8 cellular contexts compared by ENCODE assay signal in genomic region chr2:238203104-238203972, GRCh38. TPM values are rescaled to one million over a fixed set of nuclear protein-coding genes. Genes with fewer than 3 reads are reported as not detected.
DNase-seq lines count a peak whose midpoint lies in the region; ATAC-seq and TF ChIP-seq lines count a peak whose summit lies in the region.

A gene with protein sequence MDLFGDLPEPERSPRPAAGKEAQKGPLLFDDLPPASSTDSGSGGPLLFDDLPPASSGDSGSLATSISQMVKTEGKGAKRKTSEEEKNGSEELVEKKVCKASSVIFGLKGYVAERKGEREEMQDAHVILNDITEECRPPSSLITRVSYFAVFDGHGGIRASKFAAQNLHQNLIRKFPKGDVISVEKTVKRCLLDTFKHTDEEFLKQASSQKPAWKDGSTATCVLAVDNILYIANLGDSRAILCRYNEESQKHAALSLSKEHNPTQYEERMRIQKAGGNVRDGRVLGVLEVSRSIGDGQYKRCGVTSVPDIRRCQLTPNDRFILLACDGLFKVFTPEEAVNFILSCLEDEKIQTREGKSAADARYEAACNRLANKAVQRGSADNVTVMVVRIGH (minus strand): TSS chr2:238203695. CDS start chr2:238203553, 142 bp downstream.

- peak within 1 kb of the TSS; percentile 87 for H3K4me3 Mint-ChIP-seq in T-helper 17 cell

- no peaks in the 10 kb centered on the region for H3K27me3 ChIP-seq in left ventricle myocardium inferior (ENCODE audit: low read depth)
- no peaks in the 10 kb centered on the region for H3K27me3 ChIP-seq in psoas muscle (ENCODE audit: insufficient read depth in 3 of 3, low read length in 2 of 3)

- H3K4me3 ChIP-seq in left ventricle myocardium inferior (peak within 1 kb of the TSS; percentile 84), psoas muscle (peak within 1 kb of the TSS; percentile 82), urinary bladder (ENCODE audit: low read depth, low read length) (peak within 1 kb of the TSS; percentile 98)

- H3K4me1 Mint-ChIP-seq in T-helper 17 cell, result peaks cover 20% of the 10 kb centered on the region

- H3K27ac Mint-ChIP-seq in T-helper 17 cell, result peak within 1 kb of the TSS; percentile 91

- H3K4me1 ChIP-seq in left ventricle myocardium inferior (peaks cover 53% of the 10 kb centered on the region), psoas muscle (peaks cover 34% of the 10 kb centered on the region), urinary bladder (ENCODE audit: insufficient read depth) (no peaks in the 10 kb centered on the region)

- H3K9me3 ChIP-seq in T-helper 17 cell (ENCODE audit: control insufficient read depth, low read length, poor library complexity, severe bottlenecking) (no peaks in the 10 kb centered on the region), left ventricle myocardium inferior (replicated peaks) (no peaks in the 10 kb centered on the region), psoas muscle (no peaks in the 10 kb centered on the region)

- DNase-seq in NCI-H1694 (lab: John Stamatoyannopoulos, UW) (peak; percentile 62), T-helper 17 cell (peak; percentile 91 to 96 (median 91)), amniotic stem cell (lab: John Stamatoyannopoulos, UW) (peak; percentile 50), left ventricle myocardium inferior (peak; percentile 89), psoas muscle (peak; percentile 92 to 95)

- TF ChIP-seq CTCF in left ventricle myocardium inferior (IDR thresholded peaks at IDR 0.05; ENCODE audit: borderline replicate concordance) (peak; percentile 6), psoas muscle (IDR thresholded peaks at IDR 0.05) (no peak)

- H3K27me3 Mint-ChIP-seq in T-helper 17 cell, result no peaks in the 10 kb centered on the region

- H3K27ac ChIP-seq in left ventricle myocardium inferior (replicated peaks) (peak within 1 kb of the TSS; percentile 98), psoas muscle (peak within 1 kb of the TSS; percentile 96), urinary bladder (ENCODE audit: low read depth) (peak within 1 kb of the TSS; percentile 94)

- peak; percentile 91 for TF ChIP-seq POLR2A in GM15510 (IDR thresholded peaks at IDR 0.05; ENCODE audit: borderline replicate concordance, extremely low read depth, insufficient read length)

- ATAC-seq in HG02852 (IDR thresholded peaks at IDR 0.05; ENCODE audit: unreplicated experiment), result peak; percentile 95
- ATAC-seq in T-helper 17 cell, result peak; percentile 97
- ATAC-seq in psoas muscle, result peak; percentile 96 to 99 (median 98)

- H3K36me3 ChIP-seq in left ventricle myocardium inferior, result no peaks in the 10 kb centered on the region
- H3K36me3 ChIP-seq in psoas muscle (ENCODE audit: insufficient read depth in 1 of 2, low read depth in 1 of 2), result no peaks in the 10 kb centered on the region
- H3K36me3 ChIP-seq in urinary bladder (ENCODE audit: insufficient read depth), result no peaks in the 10 kb centered on the region

- WGBS in psoas muscle, 3 donors, result 0% methylated on average over 43 to 123 of the region's 123 CpGs
- under 1% methylated on average over 123 of the region's 123 CpGs for whole genome bisulfite sequencing in urinary bladder

- H3K36me3 Mint-ChIP-seq in T-helper 17 cell (ENCODE audit: low read depth), result no peaks in the 10 kb centered on the region

- intact Hi-C loops in left ventricle myocardium inferior (cut with micrococcal nuclease), result no loop called here
- intact Hi-C loops in psoas muscle (cut with DNase I), result loop anchor here (5.0 kb wide), 1 partner anchor 59 kb away; no protein-coding TSS in a partner anchor

RNA-seq across cellular contexts. Expression of the gene that starts here (rescaled TPM):
- 100 to 1,000 TPM; 114 to 123 TPM for total RNA-seq in T-helper 17 cell
- 26.5 TPM for total RNA-seq in left ventricle myocardium inferior
- 10 to 100 TPM; 31.8 to 43.8 (median 39.3) TPM for total RNA-seq in psoas muscle
- polyA plus RNA-seq in psoas muscle, result 10 to 100 TPM; 55.2 to 66.6 (median 58.4) TPM
- total RNA-seq in urinary bladder, result 32.0 TPM
- polyA plus RNA-seq in urinary bladder, result 41.6 TPM

Comparison
In these comparisons a context has a peak if more than half of its experiments do, and no peak if none do; other contexts are left out.
1. Peak in every context shown above with its lines: DNase-seq, ATAC-seq, H3K4me3 ChIP-seq and H3K27ac ChIP-seq.